ENCODE assay signal across 8 cellular contexts in genomic region chr5:134904621-134905245, GRCh38. TPM values are rescaled to one million over a fixed set of nuclear protein-coding genes. Genes with fewer than 3 reads are reported as not detected.
DNase-seq lines count a peak whose midpoint lies in the region; ATAC-seq and TF ChIP-seq lines count a peak whose summit lies in the region.

PCBD2 (plus strand) TSS chr5:134905131; CDS start chr5:134905140, 9 bp downstream.

- CTCF ChIA-PET in activated CD8-positive, alpha-beta memory T cell treated with anti-CD3 and anti-CD28 coated beads, Interleukin-2, amount 10 ng/mL, durations not matched to agents 7 days and 5 days (lab: Charles Lee): interaction anchor here (0.6 to 7.0 kb wide), 35 partner anchors 9 to 679 kb away, joined by 3 to 71 read pairs (median 6); partner anchors contain the start of genes C5orf24, CAMLG, DDX46 and MACROH2A1

- peak within 1 kb of the TSS; percentile 88 for H3K27ac ChIP-seq in HUES6 (ENCODE audit: low read depth, low read length)
- peak within 1 kb of the TSS; percentile 96 for H3K27ac ChIP-seq in endodermal cell (ENCODE audit: low read depth, low read length)

- peak; percentile 79 for ATAC-seq in GM21423 (IDR thresholded peaks at IDR 0.05; ENCODE audit: unreplicated experiment)
- ATAC-seq in activated CD8-positive, alpha-beta memory T cell treated with anti-CD3 and anti-CD28 coated beads, Interleukin-2, amount 10 ng/mL, durations not matched to agents 7 days and 5 days: peak; percentile 89

- H3K36me3 ChIP-seq in HUES6 (ENCODE audit: control insufficient read depth, insufficient read depth, low read length) (0 out of 2 replicates have a peak, but pooled peaks cover 3% of the 10 kb centered on the region), NT2/D1 (ENCODE audit: insufficient read depth, insufficient read length, low read length) (peaks cover 13% of the 10 kb centered on the region), endodermal cell (ENCODE audit: control insufficient read depth, insufficient read depth, low read length) (no peaks in the 10 kb centered on the region)

- peaks cover 10% of the 10 kb centered on the region for H3K36me3 Mint-ChIP-seq in activated CD8-positive, alpha-beta memory T cell treated with anti-CD3 and anti-CD28 coated beads, Interleukin-2, amount 10 ng/mL, durations not matched to agents 7 days and 5 days
- H3K36me3 Mint-ChIP-seq in endodermal cell (ENCODE audit: low read depth) (peaks cover 11% of the 10 kb centered on the region), mesothelial cell of epicardium (peaks cover 10% of the 10 kb centered on the region)

- peak within 1 kb of the TSS; percentile 94 for H3K4me3 Mint-ChIP-seq in activated CD8-positive, alpha-beta memory T cell treated with anti-CD3 and anti-CD28 coated beads, Interleukin-2, amount 10 ng/mL, durations not matched to agents 7 days and 5 days
- peak within 1 kb of the TSS; percentile 77 for H3K4me3 Mint-ChIP-seq in endodermal cell
- peak within 1 kb of the TSS; percentile 93 for H3K4me3 Mint-ChIP-seq in mesothelial cell of epicardium

- TF ChIP-seq CTCF in endodermal cell (conservative IDR thresholded peaks at IDR 0.05) (peak; percentile 95), mesothelial cell of epicardium (IDR thresholded peaks at IDR 0.05; ENCODE audit: unreplicated experiment) (peak; percentile 74)

- H3K4me3 ChIP-seq in HUES6 (ENCODE audit: low read depth, low read length): peak within 1 kb of the TSS; percentile 95
- H3K4me3 ChIP-seq in NT2/D1 (ENCODE audit: insufficient read length, low read depth): peak within 1 kb of the TSS; percentile 82
- H3K4me3 ChIP-seq in endodermal cell (ENCODE audit: low read length): peak within 1 kb of the TSS; percentile 96

- H3K4me1 Mint-ChIP-seq in activated CD8-positive, alpha-beta memory T cell treated with anti-CD3 and anti-CD28 coated beads, Interleukin-2, amount 10 ng/mL, durations not matched to agents 7 days and 5 days: peaks cover 27% of the 10 kb centered on the region
- H3K4me1 Mint-ChIP-seq in endodermal cell (peaks cover 2% of the 10 kb centered on the region), mesothelial cell of epicardium (peaks cover 18% of the 10 kb centered on the region)

- peak within 1 kb of the TSS; percentile 99 for H3K27ac Mint-ChIP-seq in activated CD8-positive, alpha-beta memory T cell treated with anti-CD3 and anti-CD28 coated beads, Interleukin-2, amount 10 ng/mL, durations not matched to agents 7 days and 5 days
- peak within 1 kb of the TSS; percentile 97 for H3K27ac Mint-ChIP-seq in endodermal cell
- H3K27ac Mint-ChIP-seq in mesothelial cell of epicardium: peak within 1 kb of the TSS; percentile 98

- DNase-seq in DMS 273 (lab: John Stamatoyannopoulos, UW; ENCODE audit: unreplicated experiment) (peak; percentile 98), NT2/D1 (ENCODE audit: low read depth, low spot score) (peak; percentile 79), endodermal cell (peak; percentile 98), mesothelial cell of epicardium (ENCODE audit: low spot score in 2 of 2, unreplicated experiment in 2 of 2) (peak; percentile 78 to 90)
- DNase-seq in activated CD8-positive, alpha-beta memory T cell treated with anti-CD3 and anti-CD28 coated beads, Interleukin-2, amount 10 ng/mL, durations not matched to agents 7 days and 5 days: peak; percentile 96
- DNase-seq in stimulated activated CD8-positive, alpha-beta memory T cell treated with anti-CD3 and anti-CD28 coated beads, Interleukin-15, amount 100 ng/mL, for 4 hours (ENCODE audit: low read depth in 2 of 2): peak; percentile 82 to 83

- H3K9me3 Mint-ChIP-seq in activated CD8-positive, alpha-beta memory T cell treated with anti-CD3 and anti-CD28 coated beads, Interleukin-2, amount 10 ng/mL, durations not matched to agents 7 days and 5 days (ENCODE audit: low read depth): no peaks in the 10 kb centered on the region
- H3K9me3 Mint-ChIP-seq in endodermal cell: no peaks in the 10 kb centered on the region
- H3K9me3 Mint-ChIP-seq in mesothelial cell of epicardium: no peaks in the 10 kb centered on the region

- H3K4me1 ChIP-seq in HUES6 (ENCODE audit: control insufficient read depth, insufficient read depth, low read length) (peaks cover 4% of the 10 kb centered on the region; the same call in 1 of the 2 replicates), NT2/D1 (ENCODE audit: insufficient read depth, insufficient read length) (no peaks in the 10 kb centered on the region), endodermal cell (ENCODE audit: control insufficient read depth, insufficient read depth, low read length) (no peaks in the 10 kb centered on the region)

- no peaks in the 10 kb centered on the region for H3K27me3 Mint-ChIP-seq in activated CD8-positive, alpha-beta memory T cell treated with anti-CD3 and anti-CD28 coated beads, Interleukin-2, amount 10 ng/mL, durations not matched to agents 7 days and 5 days
- H3K27me3 Mint-ChIP-seq in endodermal cell (ENCODE audit: insufficient read depth) (no peaks in the 10 kb centered on the region), mesothelial cell of epicardium (ENCODE audit: low read depth) (no peaks in the 10 kb centered on the region)

- WGBS in endodermal cell (ENCODE audit: insufficient coverage in 1 of 2, insufficient read length in 1 of 2), 2 experiments: 0% methylated on average over 15 to 83 of the region's 83 CpGs

- H3K9me3 ChIP-seq in HUES6 (ENCODE audit: control insufficient read depth, insufficient read depth, low read depth, low read length) (no peaks in the 10 kb centered on the region), NT2/D1 (ENCODE audit: insufficient read depth, low read length) (no peaks in the 10 kb centered on the region), endodermal cell (ENCODE audit: control insufficient read depth, low read length) (no peaks in the 10 kb centered on the region)

- no peaks in the 10 kb centered on the region for H3K27me3 ChIP-seq in HUES6 (ENCODE audit: control insufficient read depth, insufficient read depth, low read length)
- H3K27me3 ChIP-seq in NT2/D1 (ENCODE audit: insufficient read depth, insufficient read length): no peaks in the 10 kb centered on the region
- H3K27me3 ChIP-seq in endodermal cell (ENCODE audit: control insufficient read depth, insufficient read depth, low read length, poor library complexity, severe bottlenecking): no peaks in the 10 kb centered on the region

- H3K9ac ChIP-seq in HUES6 (ENCODE audit: low read length) (peak within 1 kb of the TSS; percentile 93), NT2/D1 (ENCODE audit: insufficient read length, low read depth) (peak within 1 kb of the TSS; percentile 88), endodermal cell (ENCODE audit: extremely low read depth, low read length, poor library complexity, severe bottlenecking) (peak within 1 kb of the TSS; percentile 86)

RNA-seq across cellular contexts. Expression of gene PCBD2, which starts in this region (rescaled TPM):
- 10 to 100 TPM; 13.4 to 13.7 TPM for total RNA-seq in activated CD8-positive, alpha-beta memory T cell treated with anti-CD3 and anti-CD28 coated beads, Interleukin-2, amount 10 ng/mL, durations not matched to agents 7 days and 5 days
- 10 to 100 TPM in 1 of 2 donors, 1 to 10 TPM in 1; 9.1 to 12.6 TPM for total RNA-seq in endodermal cell
- 6.2 TPM for polyA plus RNA-seq in endodermal cell (2013, experiment 1 of 2)
- polyA plus RNA-seq in endodermal cell (2013, experiment 2 of 2): 4.1 TPM
- 15.7 to 18.5 TPM (median 15.9 TPM) in 3 replicates for total RNA-seq in mesothelial cell of epicardium

Comparison
In these comparisons a context has a peak if more than half of its experiments do, and no peak if none do; other contexts are left out.
1. Peak in every context shown above with its lines: DNase-seq, ATAC-seq, H3K4me3 ChIP-seq and H3K27ac ChIP-seq.